8 cellular contexts compared by ENCODE assay signal in genomic region chr16:67719778-67720144, GRCh38. TPM values are rescaled to one million over a fixed set of nuclear protein-coding genes. Genes with fewer than 3 reads are reported as not detected.
DNase-seq lines count a peak whose midpoint lies in the region; ATAC-seq lines count a peak whose summit lies in the region.

No MANE protein-coding gene starts in this region.

- CTCF ChIA-PET in activated naive CD4-positive, alpha-beta T cell treated with anti-CD3 and anti-CD28 coated beads for 36 hours (lab: Charles Lee): interaction anchor here (0.8 to 2.2 kb wide), 5 partner anchors 10 to 199 kb away, joined by 3 to 9 read pairs (median 3); no protein-coding TSS in a partner anchor

- peak; percentile 24 for ATAC-seq in HG03439 (IDR thresholded peaks at IDR 0.05; ENCODE audit: unreplicated experiment)
- peak; percentile 32 for ATAC-seq in T-helper 17 cell
- ATAC-seq in HG03039 (IDR thresholded peaks at IDR 0.05; ENCODE audit: unreplicated experiment): no peak

- no peaks in the 10 kb centered on the region for H3K27me3 Mint-ChIP-seq in activated naive CD4-positive, alpha-beta T cell treated with anti-CD3 and anti-CD28 coated beads for 36 hours (ENCODE audit: low read depth)
- H3K27me3 Mint-ChIP-seq in T-helper 17 cell: no peaks in the 10 kb centered on the region

- no peaks in the 10 kb centered on the region for H3K9me3 ChIP-seq in T-helper 17 cell (ENCODE audit: control insufficient read depth, low read length, poor library complexity, severe bottlenecking)

- DNase-seq in activated naive CD4-positive, alpha-beta T cell treated with anti-CD3 and anti-CD28 coated beads for 36 hours: peak; percentile 43
- no peak for DNase-seq in activated naive CD4-positive, alpha-beta T cell treated with anti-CD3 and anti-CD28 coated beads, Interleukin-2, amount 50 U/mL, for 16 hours
- DNase-seq in T-helper 17 cell (no peak), dedifferentiated amniotic fluid mesenchymal stem cell (ENCODE audit: extremely low spot score) (peak; percentile 52), kidney glomerular epithelial cell (lab: John Stamatoyannopoulos, UW) (peak; percentile 27)
- peak; percentile 13 to 23 for DNase-seq in stimulated activated CD4-positive, alpha-beta T cell treated with anti-CD3 and anti-CD28 coated beads, Interleukin-2, amount 100 ng/mL, for 24 hours

- H3K4me1 Mint-ChIP-seq in activated naive CD4-positive, alpha-beta T cell treated with anti-CD3 and anti-CD28 coated beads for 36 hours (ENCODE audit: low read depth): peaks cover 36% of the 10 kb centered on the region
- peaks cover 35% of the 10 kb centered on the region for H3K4me1 Mint-ChIP-seq in T-helper 17 cell

- intact Hi-C loops in activated naive CD4-positive, alpha-beta T cell treated with anti-CD3 and anti-CD28 coated beads for 36 hours (cut with micrococcal nuclease): loop anchor here (1.0 to 5.0 kb wide), 7 partner anchors 16 to 238 kb away; partner anchors contain the start of genes ACD, ATP6V0D1, CTCF and PARD6A

- H3K27ac Mint-ChIP-seq in activated naive CD4-positive, alpha-beta T cell treated with anti-CD3 and anti-CD28 coated beads for 36 hours: peak overlapping the region; percentile 96
- peak overlapping the region; percentile 98 for H3K27ac Mint-ChIP-seq in T-helper 17 cell

- peak overlapping the region; percentile 96 for H3K4me3 Mint-ChIP-seq in activated naive CD4-positive, alpha-beta T cell treated with anti-CD3 and anti-CD28 coated beads for 36 hours
- H3K4me3 Mint-ChIP-seq in T-helper 17 cell: peak overlapping the region; percentile 97

- H3K36me3 Mint-ChIP-seq in activated naive CD4-positive, alpha-beta T cell treated with anti-CD3 and anti-CD28 coated beads for 36 hours (ENCODE audit: low read depth): peaks cover 2% of the 10 kb centered on the region
- no peaks in the 10 kb centered on the region for H3K36me3 Mint-ChIP-seq in T-helper 17 cell (ENCODE audit: low read depth)

- no peaks in the 10 kb centered on the region for H3K9me3 Mint-ChIP-seq in activated naive CD4-positive, alpha-beta T cell treated with anti-CD3 and anti-CD28 coated beads for 36 hours

RNA-seq across cellular contexts. Expression of gene GFOD2, which starts 0.6 kb away (rescaled TPM):
- total RNA-seq in activated naive CD4-positive, alpha-beta T cell treated with anti-CD3 and anti-CD28 coated beads for 36 hours: 1 to 10 TPM; 7.3 to 8.2 TPM
- total RNA-seq in T-helper 17 cell: 10 to 100 TPM; 11.7 to 14.7 TPM

RNA-seq across cellular contexts. Expression of gene C16orf86, which starts 53.1 kb away (rescaled TPM):
- 1 to 10 TPM; 3.2 to 3.6 TPM for total RNA-seq in activated naive CD4-positive, alpha-beta T cell treated with anti-CD3 and anti-CD28 coated beads for 36 hours
- 1 to 10 TPM; 2.9 to 5.1 TPM for total RNA-seq in T-helper 17 cell

RNA-seq across cellular contexts. Expression of gene ENKD1, which starts 53.2 kb away (rescaled TPM):
- total RNA-seq in activated naive CD4-positive, alpha-beta T cell treated with anti-CD3 and anti-CD28 coated beads for 36 hours: 1 to 10 TPM; 6.7 to 7.3 TPM
- 1 to 10 TPM; 6.1 to 6.8 TPM for total RNA-seq in T-helper 17 cell

RNA-seq across cellular contexts. Expression of gene PARD6A, which starts 59.0 kb away (rescaled TPM):
- 1 to 10 TPM; 7.3 to 8.4 TPM for total RNA-seq in activated naive CD4-positive, alpha-beta T cell treated with anti-CD3 and anti-CD28 coated beads for 36 hours
- 1 to 10 TPM; 6.3 to 7.9 TPM for total RNA-seq in T-helper 17 cell

RNA-seq across cellular contexts. Expression of gene ACD, which starts 59.7 kb away (rescaled TPM):
- total RNA-seq in activated naive CD4-positive, alpha-beta T cell treated with anti-CD3 and anti-CD28 coated beads for 36 hours: 10 to 100 TPM; 49.2 to 54.9 TPM
- total RNA-seq in T-helper 17 cell: 10 to 100 TPM; 29.5 to 38.7 TPM

Comparison
In these comparisons a context has a peak if more than half of its experiments do, and no peak if none do; other contexts are left out.
1. DNase-seq: peak in activated naive CD4-positive, alpha-beta T cell treated with anti-CD3 and anti-CD28 coated beads for 36 hours (single experiment), dedifferentiated amniotic fluid mesenchymal stem cell (single experiment), kidney glomerular epithelial cell (single experiment) and stimulated activated CD4-positive, alpha-beta T cell treated with anti-CD3 and anti-CD28 coated beads, Interleukin-2, amount 100 ng/mL, for 24 hours (2 of 2); none in activated naive CD4-positive, alpha-beta T cell treated with anti-CD3 and anti-CD28 coated beads, Interleukin-2, amount 50 U/mL, for 16 hours (single experiment) and T-helper 17 cell (0 of 3).